ENCODE assay signal across 8 cellular contexts in the genomic region with DNA sequence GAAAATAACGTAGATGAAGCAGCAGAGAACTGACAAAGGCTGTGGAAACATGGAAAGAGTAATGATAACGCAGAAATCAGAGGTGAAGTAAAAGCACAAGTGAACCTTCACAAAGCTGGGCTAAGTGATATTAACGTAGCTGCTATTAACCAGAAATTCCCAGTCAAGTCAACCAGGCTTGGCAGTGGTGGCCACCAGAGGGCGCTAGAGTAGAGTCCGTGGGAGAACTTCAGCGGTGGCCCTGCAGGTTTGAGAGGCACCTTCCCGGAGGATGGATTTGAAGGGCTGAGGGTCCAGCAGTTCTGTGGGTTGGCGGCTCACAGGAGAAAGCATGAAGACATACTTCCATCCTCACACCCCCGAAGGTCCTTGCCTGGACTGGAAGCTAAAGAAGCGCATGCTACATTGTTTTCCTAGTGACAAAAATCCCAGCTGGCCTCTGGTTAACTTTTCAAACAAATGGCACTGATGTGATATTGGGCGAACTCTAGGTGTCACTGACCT.
A peak's percentile ranks its signal among the peaks of the same experiment; 100 is the strongest.
DNase-seq lines count a peak whose midpoint lies in the region; ATAC-seq and TF ChIP-seq lines count a peak whose summit lies in the region.

No MANE protein-coding gene starts in this region.

- peak overlapping the region; percentile 9 for H3K27ac Mint-ChIP-seq in activated naive CD4-positive, alpha-beta T cell treated with anti-CD3 and anti-CD28 coated beads, Interleukin-2, amount 10 ng/mL, durations not matched to agents 7 days and 5 days

- H3K4me1 Mint-ChIP-seq in activated naive CD4-positive, alpha-beta T cell treated with anti-CD3 and anti-CD28 coated beads, Interleukin-2, amount 10 ng/mL, durations not matched to agents 7 days and 5 days: peaks cover 36% of the 10 kb centered on the region

- H3K27ac ChIP-seq in SK-N-SH (ENCODE audit: low read depth in 2 of 2, low read length in 1 of 2) (no peak overlapping the region; a peak in 1 of 4 replicates), substantia nigra (ENCODE audit: low read depth, low read length, poor library complexity, severe bottlenecking) (peak overlapping the region; percentile 79)

- H3K9me2 ChIP-seq in SK-N-SH: no peaks in the 10 kb centered on the region

- peaks cover 0 to 14% of the 10 kb centered on the region in 2 experiments; a peak in 1 of 4 replicates for H3K4me1 ChIP-seq in SK-N-SH (ENCODE audit: control insufficient read depth in 1 of 2, insufficient read depth in 2 of 2, low read depth in 1 of 2, low read length in 1 of 2)

- TF ChIP-seq EP300 in SK-N-SH (IDR thresholded peaks at IDR 0.05; ENCODE audit: borderline replicate concordance in 1 of 2, low read depth in 1 of 2, low read length in 1 of 2): no peak

- H4K20me1 ChIP-seq in SK-N-SH (ENCODE audit: insufficient read depth): no peaks in the 10 kb centered on the region

- no peak overlapping the region for H3K4me3 Mint-ChIP-seq in activated naive CD4-positive, alpha-beta T cell treated with anti-CD3 and anti-CD28 coated beads, Interleukin-2, amount 10 ng/mL, durations not matched to agents 7 days and 5 days

- peak; percentile 93 for TF ChIP-seq CTCF in GM13977 (IDR thresholded peaks at IDR 0.05; ENCODE audit: extremely low read depth, insufficient read depth, missing control alignments)
- TF ChIP-seq CTCF in SK-N-SH (IDR thresholded peaks at IDR 0.05): peak; percentile 73
- peak in 2 of 3 donors; percentile 94 for TF ChIP-seq CTCF in omental fat pad (IDR thresholded peaks at IDR 0.05)

- H3K9ac ChIP-seq in SK-N-SH: no peak overlapping the region

- peak; percentile 86 for TF ChIP-seq RAD21 in SK-N-SH (IDR thresholded peaks at IDR 0.05; ENCODE audit: low read length)

- no peak overlapping the region for H3K4me2 ChIP-seq in SK-N-SH

- H3K9me3 ChIP-seq in SK-N-SH: no peaks in the 10 kb centered on the region

- H2AFZ ChIP-seq in SK-N-SH (ENCODE audit: low read depth): no peak overlapping the region

- no peaks in the 10 kb centered on the region for H3K36me3 ChIP-seq in SK-N-SH (replicated peaks in 1 of 2; ENCODE audit: control insufficient read depth in 1 of 2, insufficient read depth in 2 of 2, low read length in 1 of 2)

- no peaks in the 10 kb centered on the region for H3K9me3 Mint-ChIP-seq in activated naive CD4-positive, alpha-beta T cell treated with anti-CD3 and anti-CD28 coated beads, Interleukin-2, amount 10 ng/mL, durations not matched to agents 7 days and 5 days

- CTCF ChIA-PET in SK-N-SH (lab: Yijun Ruan, JAX): interaction anchor here (0.6 to 7.9 kb wide), 78 partner anchors 8 to 665 kb away, joined by 3 to 350 read pairs (median 5); partner anchors contain the start of genes GLUL and TEDDM1
- CTCF ChIA-PET in activated naive CD4-positive, alpha-beta T cell treated with anti-CD3 and anti-CD28 coated beads, Interleukin-2, amount 10 ng/mL, durations not matched to agents 7 days and 5 days (lab: Charles Lee): interaction anchor here (0.6 to 7.8 kb wide), 56 partner anchors 8 to 643 kb away, joined by 3 to 251 read pairs (median 4); partner anchors contain the start of genes GLUL and TEDDM1

- 13% methylated on average over 11 of the region's 11 CpGs for WGBS in SK-N-SH (ENCODE audit: low lambda C conversion rate)

- in situ Hi-C loops in GM13977 (cut with MboI; ENCODE audit: low pct_unique_long_range_greater_than_20kb, low sequenced_read_pairs, unreplicated experiment): loop anchor here (5.0 kb wide), 1 partner anchor 254 kb away; no protein-coding TSS in a partner anchor

- peak; percentile 63 for DNase-seq in GM13977 (ENCODE audit: low spot score)
- peak; percentile 89 for DNase-seq in NCI-H1048 (lab: John Stamatoyannopoulos, UW)
- peak; percentile 75 for DNase-seq in SK-N-SH
- peak; percentile 91 for DNase-seq in activated naive CD4-positive, alpha-beta T cell treated with anti-CD3 and anti-CD28 coated beads, Interleukin-2, amount 10 ng/mL, durations not matched to agents 7 days and 5 days
- DNase-seq in globus pallidus (ENCODE audit: low spot score): peak; percentile 91
- DNase-seq in omental fat pad (ENCODE audit: low spot score): peak; percentile 99
- DNase-seq in substantia nigra (lab: John Stamatoyannopoulos, UW): peak; percentile 39 to 98 (median 86)

- no peaks in the 10 kb centered on the region for H3F3A ChIP-seq in SK-N-SH (replicated peaks; ENCODE audit: insufficient read depth)

- H3K79me2 ChIP-seq in SK-N-SH (ENCODE audit: insufficient read depth): no peaks in the 10 kb centered on the region

- H3K27me3 Mint-ChIP-seq in activated naive CD4-positive, alpha-beta T cell treated with anti-CD3 and anti-CD28 coated beads, Interleukin-2, amount 10 ng/mL, durations not matched to agents 7 days and 5 days: peaks cover 18% of the 10 kb centered on the region

- peak overlapping the region in 1 of 2 experiments; percentile 54; a peak in 1 of 4 replicates for H3K4me3 ChIP-seq in SK-N-SH (ENCODE audit: low read depth in 2 of 2, low read length in 1 of 2)

- ATAC-seq in omental fat pad (ENCODE audit: low FRiP score): no peak
- ATAC-seq in GM18517 (IDR thresholded peaks at IDR 0.05; ENCODE audit: unreplicated experiment): no peak

- no peaks in the 10 kb centered on the region for H3K36me3 Mint-ChIP-seq in activated naive CD4-positive, alpha-beta T cell treated with anti-CD3 and anti-CD28 coated beads, Interleukin-2, amount 10 ng/mL, durations not matched to agents 7 days and 5 days

- POLR2A ChIA-PET in SK-N-SH (lab: Yijun Ruan, JAX): interaction anchor here (0.7 to 3.4 kb wide), 3 partner anchors 56 to 253 kb away, joined by 3 to 31 read pairs (median 14); partner anchors contain the start of gene GLUL

- no peaks in the 10 kb centered on the region for H3K27me3 ChIP-seq in SK-N-SH (ENCODE audit: insufficient read depth)

TF ChIP-seq in SK-N-SH, 30 proteins besides CTCF, POLR2A, EP300 and RAD21:
- TF ChIP-seq TAF1 (IDR thresholded peaks at IDR 0.05; ENCODE audit: borderline replicate concordance, low read depth, low read length) (no peak), SMC3 (IDR thresholded peaks at IDR 0.05; ENCODE audit: low read depth, low read length) (peak; percentile 92), NRF1 (IDR thresholded peaks at IDR 0.05; ENCODE audit: low read depth, low read length) (0 out of 2 replicates have a peak, but pooled peaks have one; percentile 17)
